ENCODE assay signal across 8 cellular contexts in genomic region chr1:47231314-47232186, GRCh38. TPM values are rescaled to one million over a fixed set of nuclear protein-coding genes. Genes with fewer than 3 reads are reported as not detected.
DNase-seq lines count a peak whose midpoint lies in the region; ATAC-seq and TF ChIP-seq lines count a peak whose summit lies in the region.

No MANE protein-coding gene starts in this region.

- TF ChIP-seq EP300 in ovary (IDR thresholded peaks at IDR 0.05), result no peak

- no peaks in the 10 kb centered on the region for H3K36me3 ChIP-seq in HUES48 (ENCODE audit: control insufficient read depth, insufficient read depth, low read length)
- H3K36me3 ChIP-seq in ovary, result no peaks in the 10 kb centered on the region

- intact Hi-C loops in ovary (cut with DNase I), result no loop called here

- WGBS in ovary, 3 donors, result 3 to 4% (median 4%) methylated on average over 55 to 60 of the region's 60 CpGs

- H3K9me3 ChIP-seq in HUES48 (ENCODE audit: control insufficient read depth, insufficient read depth, low read length) (no peaks in the 10 kb centered on the region), ovary (no peaks in the 10 kb centered on the region)

- no peak overlapping the region for H3K9ac ChIP-seq in HUES48 (ENCODE audit: low read depth, low read length)

- DNase-seq in ACHN (peak; percentile 56), globus pallidus (ENCODE audit: low spot score) (peak; percentile 53), ovary (no peak), NCI-H2081 (lab: John Stamatoyannopoulos, UW) (no peak)
- peak; percentile 56 to 59 for DNase-seq in activated T-cell treated with anti-CD3 and anti-CD28 coated beads, Interleukin-2, amount 50 U/mL, for 48 hours

- TF ChIP-seq POLR2A in ovary (IDR thresholded peaks at IDR 0.05), result no peak

- H3K4me1 ChIP-seq in HUES48 (ENCODE audit: control insufficient read depth, insufficient read depth, low read length), result peaks cover 51% of the 10 kb centered on the region
- peaks cover 3% of the 10 kb centered on the region for H3K4me1 ChIP-seq in ovary (ENCODE audit: insufficient read depth)

- H3K27me3 ChIP-seq in HUES48 (ENCODE audit: control insufficient read depth, insufficient read depth, low read length) (peaks cover 100% of the 10 kb centered on the region), ovary (peaks cover 5% of the 10 kb centered on the region)

- H3K27ac ChIP-seq in HUES48 (ENCODE audit: low read depth, low read length) (no peak overlapping the region), ovary (no peak overlapping the region)

- TF ChIP-seq CTCF in ovary (IDR thresholded peaks at IDR 0.05), result no peak

- no peak for ATAC-seq in GM21515 (IDR thresholded peaks at IDR 0.05; ENCODE audit: unreplicated experiment)
- ATAC-seq in GM19463 (IDR thresholded peaks at IDR 0.05; ENCODE audit: unreplicated experiment), result no peak

- in situ Hi-C loops in ACHN (cut with HindIII; ENCODE audit: low pct_ligation_motif_present, low pct_unique_long_range_greater_than_20kb, low sequenced_read_pairs), result no loop called here

- H3K4me3 ChIP-seq in HUES48 (ENCODE audit: low read depth, low read length), result peak overlapping the region; percentile 48
- H3K4me3 ChIP-seq in ovary, result peak overlapping the region; percentile 10

RNA-seq across cellular contexts. Expression of gene TAL1, which starts 0.5 kb away (rescaled TPM):
- 1 to 10 TPM; 1.2 to 4.7 (median 2.1) TPM for total RNA-seq in ovary
- polyA plus RNA-seq in ovary, result 1 to 10 TPM; 2.4 to 4.1 TPM

RNA-seq across cellular contexts. Expression of gene PDZK1IP1, which starts 41.7 kb away (rescaled TPM):
- 10 to 100 TPM in 1 of 7 donors, 1 to 10 TPM in 2, under 1 TPM in 2, not detected in 2; 0.36 to 66.1 (median 3.1) TPM for total RNA-seq in ovary
- under 1 TPM; 0.42 to 0.61 TPM for polyA plus RNA-seq in ovary

Comparison
In these comparisons a context has a peak if more than half of its experiments do, and no peak if none do; other contexts are left out.
1. DNase-seq: peak in ACHN (single experiment), activated T-cell treated with anti-CD3 and anti-CD28 coated beads, Interleukin-2, amount 50 U/mL, for 48 hours (2 of 2) and globus pallidus (single experiment); none in ovary (0 of 5) and NCI-H2081 (0 of 2).